9 cellular contexts compared by ENCODE assay signal in genomic region chr3:17221529-17221928, GRCh38.
"Had no signal": no experiment of that assay in that cellular context is flagged by ENCODE, and none has a peak within 500 bp of the region (broad histone marks: within the 10 kb centered on the region; RNA-seq: fewer than 3 reads in every experiment).

No MANE protein-coding gene starts in this region.

- DNase-seq: H9, HCEC 1CT, Karpas-422, KBM-7 had no signal

- H3K9ac ChIP-seq: KMS-11 had no signal

- H3K27ac ChIP-seq: KMS-11 had no signal

- H3K4me3 ChIP-seq: GM23338 had no signal

- FAIRE-seq: H1, H54, HTR-8/SVneo had no signal

- H2AFZ ChIP-seq: GM23338 had no signal

- ATAC-seq: GM23338 had no signal

- H3K4me2 ChIP-seq: GM23338, KMS-11 had no signal
